In the genomic region with DNA sequence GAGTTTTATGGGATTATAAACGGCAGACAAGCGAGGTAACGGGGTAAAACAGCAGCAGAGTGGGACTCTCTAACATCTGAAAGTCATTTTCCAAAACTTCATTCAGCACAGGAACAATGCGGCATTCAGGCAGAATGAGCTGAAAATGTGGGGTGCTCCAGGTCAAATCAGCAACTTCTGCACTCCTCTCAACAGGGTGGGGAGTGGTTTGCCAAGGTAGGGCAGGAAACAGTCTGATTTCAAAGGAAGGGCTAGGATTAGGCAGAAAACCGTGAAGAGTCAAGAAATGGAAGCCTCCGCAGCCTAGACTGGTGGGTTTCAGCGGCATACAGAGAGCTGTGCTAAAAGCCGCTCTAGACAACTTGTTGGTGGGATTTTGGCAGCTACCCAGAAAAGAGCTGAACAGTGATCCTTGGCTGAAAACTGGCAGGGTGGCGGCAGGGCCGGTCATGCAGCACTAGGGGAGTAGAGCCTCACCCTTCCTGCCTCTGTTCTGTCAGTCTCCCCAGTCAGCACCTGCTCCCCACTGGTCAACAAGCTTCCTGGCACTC, we compare ENCODE assay signal across 8 cellular contexts.
DNase-seq lines count a peak whose midpoint lies in the region; ATAC-seq and TF ChIP-seq lines count a peak whose summit lies in the region.

No MANE protein-coding gene starts in this region.

- peaks cover 36% of the 10 kb centered on the region for H3K4me1 Mint-ChIP-seq in activated T-helper 17 cell treated with anti-CD3 and anti-CD28 coated beads, Interleukin-2, amount 50 U/mL, for 72 hours

- H3K4me3 ChIP-seq in parathyroid adenoma (ENCODE audit: low read depth, low read length) = peak overlapping the region; percentile 52

- H3K4me3 Mint-ChIP-seq in activated T-helper 17 cell treated with anti-CD3 and anti-CD28 coated beads, Interleukin-2, amount 50 U/mL, for 72 hours = peak overlapping the region; percentile 68

- TF ChIP-seq CTCF in foreskin keratinocyte (conservative IDR thresholded peaks at IDR 0.05) (peak; percentile 10), parathyroid adenoma (IDR thresholded peaks at IDR 0.05) (no peak)

- no peaks in the 10 kb centered on the region for H3K36me3 Mint-ChIP-seq in activated T-helper 17 cell treated with anti-CD3 and anti-CD28 coated beads, Interleukin-2, amount 50 U/mL, for 72 hours (ENCODE audit: low read depth)

- peak overlapping the region; percentile 81 for H3K4me2 ChIP-seq in parathyroid adenoma (ENCODE audit: low read length)

- no peaks in the 10 kb centered on the region for H3K9me3 Mint-ChIP-seq in activated T-helper 17 cell treated with anti-CD3 and anti-CD28 coated beads, Interleukin-2, amount 50 U/mL, for 72 hours

- H3K27me3 ChIP-seq in foreskin keratinocyte = no peaks in the 10 kb centered on the region
- no peaks in the 10 kb centered on the region for H3K27me3 ChIP-seq in parathyroid adenoma (ENCODE audit: control insufficient read depth, insufficient read depth, low read length)

- H3K79me2 ChIP-seq in parathyroid adenoma = no peaks in the 10 kb centered on the region

- H3K4me1 ChIP-seq in foreskin keratinocyte (peaks cover 22% of the 10 kb centered on the region), parathyroid adenoma (peaks cover 6% of the 10 kb centered on the region)

- H3K27ac ChIP-seq in foreskin keratinocyte (no peak overlapping the region), parathyroid adenoma (peak overlapping the region; percentile 66)

- no peak for ATAC-seq in activated T-helper 17 cell treated with anti-CD3 and anti-CD28 coated beads, Interleukin-2, amount 50 U/mL, for 72 hours (replicated peaks)
- ATAC-seq in foreskin keratinocyte (no peak), HG03159 (IDR thresholded peaks at IDR 0.05; ENCODE audit: unreplicated experiment) (no peak)

- H3K27me3 Mint-ChIP-seq in activated T-helper 17 cell treated with anti-CD3 and anti-CD28 coated beads, Interleukin-2, amount 50 U/mL, for 72 hours = no peaks in the 10 kb centered on the region

- no peaks in the 10 kb centered on the region for H3K9me3 ChIP-seq in parathyroid adenoma (ENCODE audit: control insufficient read depth, low read length)

- peak overlapping the region; percentile 79 for H3K27ac Mint-ChIP-seq in activated T-helper 17 cell treated with anti-CD3 and anti-CD28 coated beads, Interleukin-2, amount 50 U/mL, for 72 hours

- H3K36me3 ChIP-seq in parathyroid adenoma (ENCODE audit: control insufficient read depth, insufficient read depth, low read length) = no peaks in the 10 kb centered on the region

- peak overlapping the region; percentile 81 for H2AFZ ChIP-seq in parathyroid adenoma

- DNase-seq in DMS53 (lab: John Stamatoyannopoulos, UW) = peak; percentile 61
- peak; percentile 28 for DNase-seq in NCI-H2227 treated with DMSO at 0.1 percent for 48 hours (lab: John Stamatoyannopoulos, UW)
- DNase-seq in foreskin keratinocyte = peak in 1 of 2 donors; percentile 15
- DNase-seq in NCI-H510A (lab: John Stamatoyannopoulos, UW) = no peak
- no peak for DNase-seq in COLO829 (ENCODE audit: low spot score)

- H3K9ac ChIP-seq in parathyroid adenoma = no peak overlapping the region

Comparison
In these comparisons a context has a peak if more than half of its experiments do, and no peak if none do; other contexts are left out.
1. DNase-seq: peak in DMS53 (single experiment) and NCI-H2227 treated with DMSO at 0.1 percent for 48 hours (single experiment); none in NCI-H510A (single experiment) and COLO829 (single experiment).